ENCODE assay signal across 1 cellular context in genomic region chr5:77192444-77193050, GRCh38.
TF ChIP-seq lines count a peak whose summit lies in the region.

No MANE protein-coding gene starts in this region.

TF ChIP-seq in SK-N-SH, 30 proteins besides CTCF, POLR2A, EP300 and RAD21 (continued from another document):
- TF ChIP-seq, protein P1, sequence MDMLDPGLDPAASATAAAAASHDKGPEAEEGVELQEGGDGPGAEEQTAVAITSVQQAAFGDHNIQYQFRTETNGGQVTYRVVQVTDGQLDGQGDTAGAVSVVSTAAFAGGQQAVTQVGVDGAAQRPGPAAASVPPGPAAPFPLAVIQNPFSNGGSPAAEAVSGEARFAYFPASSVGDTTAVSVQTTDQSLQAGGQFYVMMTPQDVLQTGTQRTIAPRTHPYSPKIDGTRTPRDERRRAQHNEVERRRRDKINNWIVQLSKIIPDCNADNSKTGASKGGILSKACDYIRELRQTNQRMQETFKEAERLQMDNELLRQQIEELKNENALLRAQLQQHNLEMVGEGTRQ (IDR thresholded peaks at IDR 0.05; ENCODE audit: borderline replicate concordance, low read depth, low read length): no peak
- TF ChIP-seq RFX5 (IDR thresholded peaks at IDR 0.05; ENCODE audit: low read length) (no peak), CHD2 (IDR thresholded peaks at IDR 0.05; ENCODE audit: low read length, partially characterized antibody) (no peak), PBX3 (IDR thresholded peaks at IDR 0.05) (no peak)
